Comparison of ENCODE assay signal across 1 cellular context in genomic region chr10:101444499-101444898, GRCh38.
TF ChIP-seq lines count a peak whose summit lies in the region.

No MANE protein-coding gene starts in this region.

TF ChIP-seq in SK-N-SH treated with all-trans-retinoic acid at 6 μM for 48 hours, 23 proteins besides CTCF, POLR2A, EP300 and RAD21 (continued from another document):
- TF ChIP-seq TSHZ2 (CRISPR knock-in tag; IDR thresholded peaks at IDR 0.05) (no peak), CREB5 (CRISPR knock-in tag; IDR thresholded peaks at IDR 0.05; ENCODE audit: low read depth) (no peak), ZNF70 (CRISPR knock-in tag; IDR thresholded peaks at IDR 0.05) (no peak), CSDC2 (CRISPR knock-in tag; IDR thresholded peaks at IDR 0.05) (no peak), BACH2 (CRISPR knock-in tag; IDR thresholded peaks at IDR 0.05; ENCODE audit: borderline replicate concordance) (no peak), PATZ1 (CRISPR knock-in tag; IDR thresholded peaks at IDR 0.05; ENCODE audit: borderline replicate concordance) (no peak)
